8 cellular contexts compared by ENCODE assay signal in genomic region chr19:18520848-18521691, GRCh38. TPM values are rescaled to one million over a fixed set of nuclear protein-coding genes. Genes with fewer than 3 reads are reported as not detected.
DNase-seq lines count a peak whose midpoint lies in the region; ATAC-seq and TF ChIP-seq lines count a peak whose summit lies in the region.

No MANE protein-coding gene starts in this region.

- DNase-seq in PC-9 (peak in 1 of 2 experiments; percentile 14), mammary epithelial cell (no peak), substantia nigra (lab: John Stamatoyannopoulos, UW) (peak in 16 of 49 donors; percentile 20 to 76 (median 42)), SIG-M5 treated with dmso at 0.1 percent for 504 hours (lab: John Stamatoyannopoulos, UW; ENCODE audit: unreplicated experiment) (no peak)

- H3K27me3 ChIP-seq in PC-9 (ENCODE audit: insufficient read depth, low read depth) (no peaks in the 10 kb centered on the region), mammary epithelial cell (ENCODE audit: insufficient read depth, low read length) (no peaks in the 10 kb centered on the region), liver (ENCODE audit: control insufficient read depth in 4 of 4, insufficient read depth in 4 of 4, low read length in 3 of 4) (no peaks in the 10 kb centered on the region)

- peaks cover 35% of the 10 kb centered on the region for H3F3A ChIP-seq in PC-9 (ENCODE audit: insufficient read depth, low read depth)

- WGBS in mammary epithelial cell (ENCODE audit: low coverage, missing lambda C conversion rate) = 0% methylated on average over 12 of the region's 41 CpGs
- under 1% methylated on average over 41 of the region's 41 CpGs for WGBS in liver

- no peaks in the 10 kb centered on the region for H3K36me3 ChIP-seq in PC-9 (ENCODE audit: low read depth)
- no peaks in the 10 kb centered on the region for H3K36me3 ChIP-seq in mammary epithelial cell (ENCODE audit: insufficient read depth, low read length)
- H3K36me3 ChIP-seq in liver (ENCODE audit: control insufficient read depth in 4 of 4, insufficient read depth in 3 of 4, low read depth in 1 of 4, low read length in 3 of 4) = no peaks in the 10 kb centered on the region

- H3K4me3 ChIP-seq in PC-9 = peak overlapping the region; percentile 94
- peak overlapping the region; percentile 69 to 97 (median 96) for H3K4me3 ChIP-seq in mammary epithelial cell (replicated peaks in 1 of 3; ENCODE audit: insufficient read depth in 1 of 3, low read depth in 2 of 3, low read length in 3 of 3)
- H3K4me3 ChIP-seq in liver (ENCODE audit: low read depth in 1 of 3, low read length in 3 of 3) = peak overlapping the region; percentile 93 to 96 (median 95)

- TF ChIP-seq POLR2A in GM18951 (IDR thresholded peaks at IDR 0.05; ENCODE audit: extremely low read depth, insufficient read depth, insufficient read length) = peak; percentile 48

- H3K4me2 ChIP-seq in PC-9 = peak overlapping the region; percentile 95
- peak overlapping the region; percentile 81 for H3K4me2 ChIP-seq in mammary epithelial cell (ENCODE audit: insufficient read depth, low read depth, low read length)

- peaks cover 52% of the 10 kb centered on the region for H3K79me2 ChIP-seq in PC-9 (ENCODE audit: low read depth)
- peaks cover 55% of the 10 kb centered on the region for H3K79me2 ChIP-seq in mammary epithelial cell (ENCODE audit: insufficient read depth, low read length)

- peaks cover 37% of the 10 kb centered on the region for H4K20me1 ChIP-seq in PC-9 (ENCODE audit: insufficient read depth)
- H4K20me1 ChIP-seq in mammary epithelial cell (ENCODE audit: insufficient read depth, low read length) = no peaks in the 10 kb centered on the region

- CTCF ChIA-PET in PC-9 (lab: Charles Lee) = interaction anchor here (1.1 kb wide), 1 partner anchor 14 kb away, joined by 3 read pairs; no protein-coding TSS in a partner anchor
- CTCF ChIA-PET in mammary epithelial cell (lab: Charles Lee; ENCODE audit: low non-redundant PET) = interaction anchor here (0.9 to 2.0 kb wide), 3 partner anchors 25 to 68 kb away, joined by 3 to 23 read pairs (median 10); partner anchors contain the start of genes KXD1 and REX1BD

- BruUV-seq in PC-9 (replicated peaks; lab: Mats Ljungman, UMichigan) (TSS peak; percentile 17), mammary epithelial cell (replicated peaks; lab: Mats Ljungman, UMichigan) (TSS peak; percentile 65)

- H3K9me2 ChIP-seq in PC-9 (ENCODE audit: insufficient read depth) = no peaks in the 10 kb centered on the region

- H2AFZ ChIP-seq in PC-9 (peak overlapping the region; percentile 84), mammary epithelial cell (ENCODE audit: low read depth, low read length) (peak overlapping the region; percentile 82)

- in situ Hi-C loops in GM18951 (cut with MboI; ENCODE audit: low sequenced_read_pairs, unreplicated experiment) = no loop called here
- in situ Hi-C loops in mammary epithelial cell (cut with MboI; ENCODE audit: low sequenced_read_pairs in 2 of 2) = no loop called here

- TF ChIP-seq RAD21 in liver (IDR thresholded peaks at IDR 0.05) = no peak

- intact Hi-C loops in PC-9 (cut with micrococcal nuclease; ENCODE audit: unreplicated experiment) (loop anchor here (5.0 kb wide), 1 partner anchor 54 kb away; no protein-coding TSS in a partner anchor), mammary epithelial cell (cut with micrococcal nuclease) (loop anchor here (1.0 to 10.0 kb wide), 8 partner anchors 16 to 586 kb away; partner anchors contain the start of genes CCDC124, KXD1 and REX1BD)

- H3K9me3 ChIP-seq in PC-9 (ENCODE audit: insufficient read depth, low read depth) (no peaks in the 10 kb centered on the region), mammary epithelial cell (replicated peaks; ENCODE audit: insufficient read depth, low read length) (no peaks in the 10 kb centered on the region), liver (ENCODE audit: control insufficient read depth in 4 of 4, low read length in 3 of 4) (no peaks in the 10 kb centered on the region)

- POLR2A ChIA-PET in PC-9 (lab: Charles Lee; ENCODE audit: unreplicated experiment) = interaction anchor here (0.7 kb wide), 1 partner anchor 38 kb away, joined by 3 read pairs; no protein-coding TSS in a partner anchor

- dilution Hi-C loops in mammary epithelial cell (cut with HindIII; ENCODE audit: low sequenced_read_pairs) = no loop called here

- ATAC-seq in HG03469 (IDR thresholded peaks at IDR 0.05; ENCODE audit: unreplicated experiment) (no peak), GM21360 (IDR thresholded peaks at IDR 0.05; ENCODE audit: unreplicated experiment) (no peak)

- H3K4me1 ChIP-seq in PC-9 (replicated peaks; ENCODE audit: insufficient read depth) = peaks cover 41% of the 10 kb centered on the region
- peaks cover 14% of the 10 kb centered on the region for H3K4me1 ChIP-seq in mammary epithelial cell (ENCODE audit: insufficient read depth, low read length)
- peaks cover 4 to 26% (median 14%) of the 10 kb centered on the region in 4 donors for H3K4me1 ChIP-seq in liver (ENCODE audit: control insufficient read depth in 4 of 4, insufficient read depth in 4 of 4, low read length in 3 of 4)

- TF ChIP-seq CTCF in PC-9 (conservative IDR thresholded peaks at IDR 0.05) (no peak), mammary epithelial cell (conservative IDR thresholded peaks at IDR 0.05 in 1 of 2, IDR thresholded peaks at IDR 0.05 in 1 of 2; ENCODE audit: extremely low read depth in 1 of 2, insufficient read depth in 1 of 2, low read depth in 1 of 2, low read length in 2 of 2) (peak in 1 of 2 donors; percentile 10), liver (IDR thresholded peaks at IDR 0.05; ENCODE audit: low read depth, low read length, missing input control) (no peak)

- H3K9ac ChIP-seq in mammary epithelial cell (ENCODE audit: insufficient read depth, low read length) (peak overlapping the region; percentile 97), liver (ENCODE audit: low read depth in 1 of 2, low read length in 2 of 2) (peak overlapping the region; percentile 89 to 100)

- H3K27ac ChIP-seq in PC-9 = peak overlapping the region; percentile 75
- peak overlapping the region; percentile 92 for H3K27ac ChIP-seq in mammary epithelial cell (ENCODE audit: insufficient read depth, low read depth, low read length)
- H3K27ac ChIP-seq in liver (ENCODE audit: low read depth in 1 of 2, low read length in 2 of 2) = peak overlapping the region; percentile 99 to 100
- H3K27ac ChIP-seq in substantia nigra (ENCODE audit: low read depth, low read length, poor library complexity, severe bottlenecking) = peak overlapping the region; percentile 85

TF ChIP-seq in liver, 16 proteins besides CTCF, POLR2A, EP300 and RAD21:
- TF ChIP-seq MAX (IDR thresholded peaks at IDR 0.05) = no peak
- TF ChIP-seq NR2F2 (IDR thresholded peaks at IDR 0.05) = no peak
- TF ChIP-seq RXRA (IDR thresholded peaks at IDR 0.05) = no peak
- TF ChIP-seq FOXA1 (IDR thresholded peaks at IDR 0.05) = no peak
- TF ChIP-seq TAF1 (conservative IDR thresholded peaks at IDR 0.05) = no peak
- TF ChIP-seq JUND (IDR thresholded peaks at IDR 0.05) = no peak
TF ChIP-seq in liver: peak in this region for 0.

RNA-seq across cellular contexts. Expression of gene ELL, which starts 0.8 kb away (rescaled TPM):
- 12.9 and 14.6 TPM in 2 replicates for total RNA-seq in PC-9 (2021)
- 10 to 100 TPM; 17.3 to 27.7 TPM for total RNA-seq in mammary epithelial cell
- polyA plus RNA-seq in mammary epithelial cell = 9.5 TPM
- 10.9 TPM for polyA minus RNA-seq in mammary epithelial cell
- total RNA-seq in liver = 10 to 100 TPM in 1 of 2 donors, 1 to 10 TPM in 1; 7.6 to 10.5 TPM
- 1 to 10 TPM; 4.5 to 5.6 TPM for polyA plus RNA-seq in liver

RNA-seq across cellular contexts. Expression of gene FKBP8, which starts 22.3 kb away (rescaled TPM):
- total RNA-seq in PC-9 (2021) (231 and 320 TPM in 2 replicates), mammary epithelial cell (100 to 1,000 TPM; 201 to 213 TPM), liver (100 to 1,000 TPM in 1 of 2 donors, 10 to 100 TPM in 1; 75.8 to 225 TPM)
- polyA plus RNA-seq in mammary epithelial cell (165 TPM), liver (100 to 1,000 TPM in 1 of 2 donors, 10 to 100 TPM in 1; 59.1 to 126 TPM)
- polyA minus RNA-seq in mammary epithelial cell = 75.5 TPM

RNA-seq across cellular contexts. Expression of gene KXD1, which starts 36.6 kb away (rescaled TPM):
- total RNA-seq in PC-9 (2021) (97.0 and 101 TPM in 2 replicates), mammary epithelial cell (10 to 100 TPM; 83.9 to 98.2 TPM), liver (10 to 100 TPM; 31.8 to 47.0 TPM)
- polyA plus RNA-seq in mammary epithelial cell (159 TPM), liver (10 to 100 TPM; 39.9 to 53.6 TPM)
- polyA minus RNA-seq in mammary epithelial cell = 97.3 TPM

RNA-seq across cellular contexts. Expression of gene UBA52, which starts 50.6 kb away (rescaled TPM):
- 1,141 and 1,151 TPM in 2 replicates for total RNA-seq in PC-9 (2021)
- 1,000 to 10,000 TPM in 1 of 2 donors, 100 to 1,000 TPM in 1; 698 to 1,133 TPM for total RNA-seq in mammary epithelial cell
- polyA plus RNA-seq in mammary epithelial cell = 2,157 TPM
- polyA minus RNA-seq in mammary epithelial cell = 1,457 TPM
- total RNA-seq in liver = 100 to 1,000 TPM; 324 to 585 TPM
- 100 to 1,000 TPM; 382 to 647 TPM for polyA plus RNA-seq in liver
